In genomic region chr15:89364741-89365450, GRCh38 we compare ENCODE assay signal across 21 cellular contexts. TPM values are rescaled to one million over a fixed set of nuclear protein-coding genes. Genes with fewer than 3 reads are reported as not detected.
DNase-seq lines count a peak whose midpoint lies in the region; ATAC-seq, FAIRE-seq and TF ChIP-seq lines count a peak whose summit lies in the region.
"Had no signal": no experiment of that assay in that cellular context is flagged by ENCODE, and none has a peak within 500 bp of the region (broad histone marks: within the 10 kb centered on the region; RNA-seq: fewer than 3 reads in every experiment).

No MANE protein-coding gene starts in this region.

- H3K4me1 ChIP-seq in A549 (peaks cover 23% of the 10 kb centered on the region), GM12878 (ENCODE audit: control insufficient read depth, insufficient read depth, low read length) (no peaks in the 10 kb centered on the region), liver (ENCODE audit: control insufficient read depth in 4 of 4, insufficient read depth in 4 of 4, low read length in 3 of 4) (peaks cover 0 to 18% (median 6%) of the 10 kb centered on the region in 4 donors)

- H3K27me3 Mint-ChIP-seq in stimulated activated memory B cell treated with anti-CD40 and anti-IgM and Interleukin-4, amounts not matched to agents 10 μg/mL and 1 μg/mL and 100 μg/mL, for 72 hours: peaks cover 89% of the 10 kb centered on the region

- H3K36me3 Mint-ChIP-seq in stimulated activated memory B cell treated with anti-CD40 and anti-IgM and Interleukin-4, amounts not matched to agents 10 μg/mL and 1 μg/mL and 100 μg/mL, for 72 hours: no peaks in the 10 kb centered on the region

- H3K27ac ChIP-seq in A549: no peak overlapping the region
- no peak overlapping the region for H3K27ac ChIP-seq in GM12878 (ENCODE audit: control insufficient read depth, insufficient read depth)
- no peak overlapping the region for H3K27ac ChIP-seq in liver (ENCODE audit: low read depth in 1 of 2, low read length in 2 of 2)
- H3K27ac ChIP-seq: hepatocyte, RWPE1 had no signal

- TF ChIP-seq EP300 in A549 (IDR thresholded peaks at IDR 0.05) (no peak), Ishikawa (IDR thresholded peaks at IDR 0.05; ENCODE audit: borderline replicate concordance) (no peak), GM12878 (IDR thresholded peaks at IDR 0.05; ENCODE audit: borderline replicate concordance in 1 of 2, control insufficient read depth in 1 of 2, low read depth in 2 of 2, low read length in 2 of 2) (no peak)

- BruUV-seq in GM12878 (replicated peaks; lab: Mats Ljungman, UMichigan): no TSS peak

- intact Hi-C loops in GM12878 (cut with micrococcal nuclease; ENCODE audit: unreplicated experiment): no loop called here

- H3K36me3 ChIP-seq in GM12878 (ENCODE audit: control insufficient read depth in 2 of 2, insufficient read depth in 2 of 2, low read length in 1 of 2): no peaks in the 10 kb centered on the region
- no peaks in the 10 kb centered on the region for H3K36me3 ChIP-seq in liver (ENCODE audit: control insufficient read depth in 4 of 4, insufficient read depth in 3 of 4, low read depth in 1 of 4, low read length in 3 of 4)

- FAIRE-seq in A549 (lab: Jason Lieb, UNC): no peak
- FAIRE-seq in GM12878 (lab: Jason Lieb, UNC): no peak
- FAIRE-seq: endometrium, kidney, urothelium cell line had no signal

- TF ChIP-seq RAD21 in A549 (conservative IDR thresholded peaks at IDR 0.05 in 1 of 2, IDR thresholded peaks at IDR 0.05 in 1 of 2) (no peak), Ishikawa (IDR thresholded peaks at IDR 0.05; ENCODE audit: low read depth) (no peak), GM12878 (IDR thresholded peaks at IDR 0.05; ENCODE audit: insufficient read depth, low read depth, low read length) (no peak), liver (IDR thresholded peaks at IDR 0.05) (no peak)

- POLR2A ChIA-PET in A549 (lab: Yijun Ruan, JAX): no interaction called here
- POLR2A ChIA-PET in GM12878 (lab: Charles Lee): interaction anchor here (0.5 kb wide), 1 partner anchor 159 kb away, joined by 8 read pairs; no protein-coding TSS in a partner anchor

- WGBS in A549 (ENCODE audit: missing lambda C conversion rate): 33% methylated on average over 12 of the region's 13 CpGs
- WGBS in GM12878 (ENCODE audit: insufficient coverage, insufficient replicate concordance, low lambda C conversion rate, missing lambda C conversion rate): 20% methylated on average over 13 of the region's 13 CpGs
- 25% methylated on average over 13 of the region's 13 CpGs for WGBS in liver

- no peak overlapping the region for H3K4me3 ChIP-seq in A549
- no peak overlapping the region for H3K4me3 ChIP-seq in GM12878
- no peak overlapping the region for H3K4me3 ChIP-seq in liver (ENCODE audit: low read depth in 1 of 3, low read length in 3 of 3)
- H3K4me3 ChIP-seq: hepatocyte had no signal

- CTCF ChIA-PET in A549 (lab: Yijun Ruan, JAX) (interaction anchor here (1.0 to 19.6 kb wide), 9 partner anchors 20 to 158 kb away, joined by 3 to 593 read pairs (median 242); partner anchors contain the start of gene POLG), GM12878 (lab: Yijun Ruan, JAX) (interaction anchor here (0.6 to 1.0 kb wide), 2 partner anchors 65 to 1474 kb away, joined by 3 read pairs; no protein-coding TSS in a partner anchor)

- no peak overlapping the region for H3K4me3 Mint-ChIP-seq in stimulated activated memory B cell treated with anti-CD40 and anti-IgM and Interleukin-4, amounts not matched to agents 10 μg/mL and 1 μg/mL and 100 μg/mL, for 72 hours
- H3K4me3 Mint-ChIP-seq: CD8-positive, alpha-beta memory T cell; stimulated activated naive CD8-positive, alpha-beta T cell treated with anti-CD3 and anti-CD28 coated beads, Interleukin-15, Interleukin-2, amounts not matched to agents 100 ng/mL and 50 ng/mL, for 24 hours had no signal

- in situ Hi-C loops in GM12878 (cut with MboI): loop anchor here (5.0 kb wide), 1 partner anchor 67 kb away; no protein-coding TSS in a partner anchor

- RAD21 ChIA-PET in GM12878 (lab: Charles Lee; ENCODE audit: unreplicated experiment): no interaction called here

- ATAC-seq in A549 (0 out of 6 replicates have a peak, but pooled peaks of 1 of the 2 experiments have one; percentile 5), GM12878 (no peak), GM18907 (IDR thresholded peaks at IDR 0.05; ENCODE audit: unreplicated experiment) (no peak), HG02852 (IDR thresholded peaks at IDR 0.05; ENCODE audit: unreplicated experiment) (no peak)
- no peak for ATAC-seq in stimulated activated memory B cell treated with anti-CD40 and anti-IgM and Interleukin-4, amounts not matched to agents 10 μg/mL and 1 μg/mL and 100 μg/mL, for 72 hours
- ATAC-seq: right cardiac atrium had no signal

- peaks cover 22% of the 10 kb centered on the region for H3K4me1 Mint-ChIP-seq in stimulated activated memory B cell treated with anti-CD40 and anti-IgM and Interleukin-4, amounts not matched to agents 10 μg/mL and 1 μg/mL and 100 μg/mL, for 72 hours

- H3K9me3 ChIP-seq in A549 (no peaks in the 10 kb centered on the region), GM12878 (replicated peaks; ENCODE audit: control insufficient read depth, insufficient read depth, low read length) (no peaks in the 10 kb centered on the region), liver (ENCODE audit: control insufficient read depth in 4 of 4, low read length in 3 of 4) (no peaks in the 10 kb centered on the region)

- H3K9ac ChIP-seq in GM12878 (ENCODE audit: control insufficient read depth, insufficient read depth, low read length) (no peak overlapping the region), liver (ENCODE audit: low read depth in 1 of 2, low read length in 2 of 2) (no peak overlapping the region)

- no peaks in the 10 kb centered on the region for H3K79me2 ChIP-seq in GM12878 (ENCODE audit: control insufficient read depth, insufficient read depth, low read length)
- H3K79me2 ChIP-seq: hepatocyte had no signal

- SMC1A ChIA-PET in GM12878 (lab: Charles Lee; ENCODE audit: uncharacterized antibody, unreplicated experiment): no interaction called here

- H4K20me1 ChIP-seq in GM12878 (ENCODE audit: control insufficient read depth, insufficient read depth): no peaks in the 10 kb centered on the region

- TF ChIP-seq CTCF in A549 (IDR thresholded peaks at IDR 0.05) (no peak), GM12878 (IDR thresholded peaks at IDR 0.05 in 2 of 3, conservative IDR thresholded peaks at IDR 0.05 in 1 of 3; ENCODE audit: control insufficient read depth in 2 of 3, extremely low read depth in 1 of 3, insufficient read depth in 1 of 3, low read depth in 3 of 3, low read length in 3 of 3) (no peak), liver (IDR thresholded peaks at IDR 0.05; ENCODE audit: low read depth, low read length, missing input control) (peak; percentile 1)

- no peak overlapping the region for H2AFZ ChIP-seq in GM12878 (ENCODE audit: control insufficient read depth, low read depth, low read length)
- H2AFZ ChIP-seq: hepatocyte had no signal

- H3K4me2 ChIP-seq in A549 (no peak overlapping the region), GM12878 (ENCODE audit: control insufficient read depth, insufficient read depth) (no peak overlapping the region)
- H3K4me2 ChIP-seq: hepatocyte had no signal

- H3K27ac Mint-ChIP-seq in stimulated activated memory B cell treated with anti-CD40 and anti-IgM and Interleukin-4, amounts not matched to agents 10 μg/mL and 1 μg/mL and 100 μg/mL, for 72 hours: no peak overlapping the region
- H3K27ac Mint-ChIP-seq: stimulated activated naive CD8-positive, alpha-beta T cell treated with anti-CD3 and anti-CD28 coated beads, Interleukin-15, Interleukin-2, amounts not matched to agents 100 ng/mL and 50 ng/mL, for 24 hours had no signal

- peaks cover 24 to 33% of the 10 kb centered on the region in 2 experiments for H3K27me3 ChIP-seq in GM12878 (replicated peaks in 1 of 2; ENCODE audit: control insufficient read depth in 2 of 2, insufficient read depth in 2 of 2, low read length in 1 of 2)
- H3K27me3 ChIP-seq in liver (ENCODE audit: control insufficient read depth in 4 of 4, insufficient read depth in 4 of 4, low read length in 3 of 4): peaks cover 10 to 36% (median 18%) of the 10 kb centered on the region in 4 donors

- H3K9me3 Mint-ChIP-seq in stimulated activated memory B cell treated with anti-CD40 and anti-IgM and Interleukin-4, amounts not matched to agents 10 μg/mL and 1 μg/mL and 100 μg/mL, for 72 hours: no peaks in the 10 kb centered on the region
- H3K9me3 Mint-ChIP-seq: stimulated activated naive CD8-positive, alpha-beta T cell treated with anti-CD3 and anti-CD28 coated beads, Interleukin-15, Interleukin-2, amounts not matched to agents 100 ng/mL and 50 ng/mL, for 24 hours had no signal

- no peak for TF ChIP-seq POLR2A in A549 (IDR thresholded peaks at IDR 0.05; ENCODE audit: low read length)
- TF ChIP-seq POLR2A in GM12878 (IDR thresholded peaks at IDR 0.05; ENCODE audit: low read depth, low read length): no peak

- no peak for DNase-seq in A549 (ENCODE audit: low read depth in 1 of 2, low spot score in 1 of 2)
- no peak for DNase-seq in GM12878 (ENCODE audit: low read depth, low spot score)
- no peak for DNase-seq in stimulated activated CD4-positive, alpha-beta T cell treated with anti-CD3 and anti-CD28 coated beads, Interleukin-12 subunit alpha, Interleukin-12 subunit beta, amount 100 ng/mL, for 4 hours
- DNase-seq: activated CD4-positive, CD25-positive, alpha-beta regulatory T cell; activated CD8-positive, alpha-beta memory T cell treated with anti-CD3 and anti-CD28 coated beads for 24 hours; CD8-positive, alpha-beta memory T cell; central memory CD4-positive, alpha-beta T cell; IMR-90; right cardiac atrium; T-helper 1 cell had no signal

RNA-seq across cellular contexts. Expression of gene POLG, which starts 30.3 kb away (rescaled TPM):
- polyA plus RNA-seq in A549 (2011; rRNA removed): 24.1 and 34.0 TPM in 2 replicates
- polyA plus RNA-seq in A549 (2012; cell fraction: cytosol; rRNA removed): 34.4 and 38.1 TPM in 2 replicates
- polyA plus RNA-seq in A549 (2012; cell fraction: nucleus; rRNA removed): 159 and 165 TPM in 2 replicates
- polyA plus RNA-seq in A549 (2017; fragmentation: RNase III; extraction: RNeasy Plus Mini Kit Qiagen cat#74134 plus additional on column Dnase treatment): 47.8 to 50.2 TPM (median 50.0 TPM) in 3 replicates
- polyA minus RNA-seq in A549 (2011; rRNA and poly(A)+ RNA removed): 46.5 and 54.1 TPM in 2 replicates
- total RNA-seq in GM12878 (2013; cell fraction: nucleolus; rRNA removed): 122 and 151 TPM in 2 replicates
- 50.5 and 54.8 TPM in 2 replicates for total RNA-seq in GM12878 (2014; rRNA removed)
- 26.3 and 27.3 TPM in 2 replicates for total RNA-seq in GM12878 (2014; rRNA removed; fragmentation: Illumina TruSeq; extraction: Trizol)
- total RNA-seq in GM12878 (2021): 66.2 and 71.1 TPM in 2 replicates
- 29.0 TPM for polyA plus RNA-seq in GM12878 (2011; ENCODE audit: low read depth)
- polyA plus RNA-seq in GM12878 (2011; rRNA removed): 21.1 and 23.8 TPM in 2 replicates
- polyA plus RNA-seq in GM12878 (2011; cell fraction: cytosol; rRNA removed): 21.0 and 26.9 TPM in 2 replicates
- polyA plus RNA-seq in GM12878 (2011; cell fraction: nucleus; rRNA removed): 186 and 256 TPM in 2 replicates
- polyA plus RNA-seq in GM12878 (2012): 36.6 and 46.1 TPM in 2 replicates
- polyA plus RNA-seq in GM12878 (2014; fragmentation: Illumina TruSeq; extraction: Trizol): 24.7 and 35.7 TPM in 2 replicates
- polyA plus RNA-seq in GM12878 (2014; fragmentation: Nextera tagmentation; extraction: Ambion mirVana): 10 to 100 TPM; 14.8 to 21.6 TPM
- 41.8 and 46.4 TPM in 2 replicates for polyA plus RNA-seq in GM12878 (2014; rRNA removed)
- 10 to 100 TPM; 30.2 to 40.4 TPM for polyA plus RNA-seq in GM12878 (2016; fragmentation: Nextera tagmentation; extraction: Ambion mirVana)
- 23.7 and 44.0 TPM in 2 replicates for polyA minus RNA-seq in GM12878 (2011; rRNA and poly(A)+ RNA removed)
- polyA minus RNA-seq in GM12878 (2011; cell fraction: cytosol; rRNA and poly(A)+ RNA removed): 13.7 and 22.3 TPM in 2 replicates
- 59.7 and 112 TPM in 2 replicates for polyA minus RNA-seq in GM12878 (2011; cell fraction: nucleus; rRNA and poly(A)+ RNA removed)
- total RNA-seq in liver: 10 to 100 TPM; 41.9 to 53.1 TPM
- 10 to 100 TPM; 15.2 to 20.9 TPM for polyA plus RNA-seq in liver

Comparison
In these comparisons a context has a peak if more than half of its experiments do, and no peak if none do; other contexts are left out.
1. Of the 24 proteins assayed by ChIP-seq in both GM12878 and A549: peak only in GM12878: none; only in A549: none; in both: REST; in neither: 23.